Comparison of ENCODE assay signal across 9 cellular contexts in the genomic region with DNA sequence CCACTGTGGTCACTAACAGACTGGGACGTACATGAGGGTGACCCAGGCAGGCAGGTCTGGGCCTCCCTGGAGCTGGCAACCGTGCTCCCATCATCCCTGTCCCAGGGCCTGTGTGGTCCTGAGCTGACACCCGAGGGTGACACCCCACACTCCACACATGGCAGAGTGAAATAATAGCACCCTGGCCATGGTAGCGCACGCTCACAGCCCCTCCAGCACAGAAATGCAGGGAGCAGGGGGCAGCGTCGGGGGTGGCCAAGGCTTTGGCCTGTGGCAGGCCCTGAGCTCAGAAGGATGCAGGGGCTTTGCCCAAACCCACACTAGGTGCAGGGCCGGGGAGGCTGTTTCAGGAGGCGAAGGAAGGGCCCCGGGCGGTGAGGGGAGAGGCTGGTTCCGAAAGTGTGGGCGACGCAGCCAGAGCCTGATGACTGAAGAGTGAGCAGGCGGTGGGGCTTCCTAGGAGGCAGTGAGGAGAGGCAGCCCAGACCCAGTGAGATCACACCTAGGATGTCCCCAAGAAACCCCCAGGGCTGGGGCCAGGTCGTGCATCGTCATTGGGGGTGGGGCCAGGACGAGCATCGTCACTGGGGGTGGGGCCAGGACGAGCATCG. TPM values are rescaled to one million over a fixed set of nuclear protein-coding genes. Genes with fewer than 3 reads are reported as not detected.
DNase-seq lines count a peak whose midpoint lies in the region; ATAC-seq, FAIRE-seq and TF ChIP-seq lines count a peak whose summit lies in the region.
"Had no signal": no experiment of that assay in that cellular context is flagged by ENCODE, and none has a peak within 500 bp of the region (broad histone marks: within the 10 kb centered on the region; RNA-seq: fewer than 3 reads in every experiment).

No MANE protein-coding gene starts in this region.

- H3K4me1 ChIP-seq in Panc1 (ENCODE audit: control insufficient read depth, insufficient read depth, low read length) (peaks cover 26% of the 10 kb centered on the region), foreskin keratinocyte (peaks cover 7% of the 10 kb centered on the region), vagina (peaks cover 7% of the 10 kb centered on the region)

- CTCF ChIA-PET in Panc1 (lab: Charles Lee) = interaction anchor here (0.7 to 1.1 kb wide), 2 partner anchors 13 to 24 kb away, joined by 3 to 5 read pairs; no protein-coding TSS in a partner anchor

- H3K4me3 ChIP-seq in GM06990 (replicated peaks; ENCODE audit: low read depth, low read length) (peak overlapping the region; percentile 56), Panc1 (ENCODE audit: low read depth in 2 of 2, low read length in 2 of 2) (peak overlapping the region; percentile 44 to 61), vagina (peak overlapping the region; percentile 16 to 32)

- H3K36me3 ChIP-seq in GM06990 (ENCODE audit: control insufficient read depth, insufficient read depth, low read length) (no peaks in the 10 kb centered on the region), Panc1 (ENCODE audit: control insufficient read depth, insufficient read depth, low read length) (no peaks in the 10 kb centered on the region), vagina (no peaks in the 10 kb centered on the region)

- no peaks in the 10 kb centered on the region for H3K27me3 ChIP-seq in GM06990 (replicated peaks; ENCODE audit: control insufficient read depth, insufficient read depth, low read length)
- no peaks in the 10 kb centered on the region for H3K27me3 ChIP-seq in Panc1 (ENCODE audit: control insufficient read depth, insufficient read depth, low read length)
- H3K27me3 ChIP-seq in foreskin keratinocyte = peaks cover 7% of the 10 kb centered on the region
- no peaks in the 10 kb centered on the region for H3K27me3 ChIP-seq in vagina

- H3K27ac Mint-ChIP-seq in HFFc6 = peak overlapping the region; percentile 97
- peak overlapping the region; percentile 61 for H3K27ac Mint-ChIP-seq in activated T-helper 17 cell treated with anti-CD3 and anti-CD28 coated beads, Interleukin-2, amount 50 U/mL, for 72 hours

- H3K9me3 ChIP-seq in Panc1 (ENCODE audit: control insufficient read depth, insufficient read depth, low read depth, low read length) = no peaks in the 10 kb centered on the region
- no peaks in the 10 kb centered on the region for H3K9me3 ChIP-seq in vagina

- ATAC-seq in Panc1 = peak; percentile 54
- ATAC-seq in activated T-helper 17 cell treated with anti-CD3 and anti-CD28 coated beads, Interleukin-2, amount 50 U/mL, for 72 hours (replicated peaks) = peak; percentile 95
- ATAC-seq in foreskin keratinocyte = peak; percentile 76

- FAIRE-seq in D721Med (lab: Jason Lieb, UNC) = no peak
- FAIRE-seq: endometrium had no signal

- no peaks in the 10 kb centered on the region; the same call in 1 of the 2 replicates for H3K9me3 Mint-ChIP-seq in HFFc6
- no peaks in the 10 kb centered on the region for H3K9me3 Mint-ChIP-seq in activated T-helper 17 cell treated with anti-CD3 and anti-CD28 coated beads, Interleukin-2, amount 50 U/mL, for 72 hours

- peaks cover 7% of the 10 kb centered on the region for H3K27me3 Mint-ChIP-seq in HFFc6 (ENCODE audit: insufficient read depth)
- peaks cover 11% of the 10 kb centered on the region for H3K27me3 Mint-ChIP-seq in activated T-helper 17 cell treated with anti-CD3 and anti-CD28 coated beads, Interleukin-2, amount 50 U/mL, for 72 hours

- H3K27ac ChIP-seq in Panc1 (ENCODE audit: low read length) = peak overlapping the region; percentile 88
- peak overlapping the region; percentile 76 for H3K27ac ChIP-seq in foreskin keratinocyte
- no peak overlapping the region for H3K27ac ChIP-seq in vagina

- intact Hi-C loops in Panc1 (cut with micrococcal nuclease; ENCODE audit: unreplicated experiment) = loop anchor here (5.0 kb wide), 1 partner anchor 113 kb away; no protein-coding TSS in a partner anchor
- intact Hi-C loops in posterior vena cava (cut with DNase I) = no loop called here
- intact Hi-C loops in vagina (cut with DNase I) = no loop called here

- no peaks in the 10 kb centered on the region for H3K36me3 Mint-ChIP-seq in HFFc6 (ENCODE audit: low read depth)
- H3K36me3 Mint-ChIP-seq in activated T-helper 17 cell treated with anti-CD3 and anti-CD28 coated beads, Interleukin-2, amount 50 U/mL, for 72 hours (ENCODE audit: low read depth) = no peaks in the 10 kb centered on the region

- in situ Hi-C loops in Panc1 (cut with HindIII; ENCODE audit: low pct_unique_long_range_greater_than_20kb, low sequenced_read_pairs) = no loop called here

- H3K4me3 Mint-ChIP-seq in HFFc6 = peak overlapping the region; percentile 82
- H3K4me3 Mint-ChIP-seq in activated T-helper 17 cell treated with anti-CD3 and anti-CD28 coated beads, Interleukin-2, amount 50 U/mL, for 72 hours = peak overlapping the region; percentile 71

- TF ChIP-seq POLR2A in vagina (IDR thresholded peaks at IDR 0.05) = no peak

- peaks cover 41% of the 10 kb centered on the region for H3K4me1 Mint-ChIP-seq in HFFc6 (ENCODE audit: low read depth)
- H3K4me1 Mint-ChIP-seq in activated T-helper 17 cell treated with anti-CD3 and anti-CD28 coated beads, Interleukin-2, amount 50 U/mL, for 72 hours = peaks cover 6% of the 10 kb centered on the region

- POLR2A ChIA-PET in Panc1 (lab: Charles Lee) = no interaction called here

- DNase-seq in GM06990 (ENCODE audit: extremely low read depth, insufficient read length) (peak; percentile 66), HFFc6 (peak; percentile 64), Panc1 (ENCODE audit: low read depth, low spot score) (no peak), foreskin keratinocyte (peak in 1 of 2 donors; percentile 33), posterior vena cava (ENCODE audit: low spot score) (peak; percentile 83), vagina (ENCODE audit: extremely low spot score in 2 of 2) (no peak), D721Med (ENCODE audit: insufficient read length, low spot score) (no peak)

- no peak for TF ChIP-seq CTCF in GM06990 (IDR thresholded peaks at IDR 0.05; ENCODE audit: insufficient read depth, low read length, poor library complexity, severe bottlenecking)
- no peak for TF ChIP-seq CTCF in HFFc6 (IDR thresholded peaks at IDR 0.05)
- TF ChIP-seq CTCF in Panc1 (IDR thresholded peaks at IDR 0.05) = no peak
- no peak for TF ChIP-seq CTCF in foreskin keratinocyte (conservative IDR thresholded peaks at IDR 0.05)
- TF ChIP-seq CTCF in vagina (IDR thresholded peaks at IDR 0.05) = no peak
- no peak for TF ChIP-seq CTCF in D721Med (IDR thresholded peaks at IDR 0.05; ENCODE audit: insufficient read depth, missing control alignments)

- no TSS peak for BruUV-seq in Panc1 (replicated peaks; lab: Mats Ljungman, UMichigan)

RNA-seq across cellular contexts. Expression of a gene that starts 12.9 kb away (rescaled TPM):
- not detected for total RNA-seq in HFFc6 (2021; fragmentation: NEBNext Ultra II Directional; extraction: Animal tissue kit (Norgen Biotek cat#: 25700))
- not detected for total RNA-seq in Panc1 (2021; ENCODE audit: unreplicated experiment)
- polyA plus RNA-seq in Panc1 (2012; ENCODE audit: insufficient read length) = not detected
- total RNA-seq in activated T-helper 17 cell treated with anti-CD3 and anti-CD28 coated beads, Interleukin-2, amount 50 U/mL, for 72 hours = not detected
- not detected in 2 replicates for total RNA-seq in foreskin keratinocyte
- polyA plus RNA-seq in foreskin keratinocyte = not detected in 2 replicates
- not detected for total RNA-seq in posterior vena cava
- not detected for total RNA-seq in vagina

RNA-seq across cellular contexts. Expression of a gene that starts 29.3 kb away (rescaled TPM):
- total RNA-seq in HFFc6 (2021; fragmentation: NEBNext Ultra II Directional; extraction: Animal tissue kit (Norgen Biotek cat#: 25700)) = not detected
- total RNA-seq in Panc1 (2021; ENCODE audit: unreplicated experiment) (not detected), foreskin keratinocyte (not detected in 2 replicates), posterior vena cava (not detected), vagina (not detected)
- polyA plus RNA-seq in Panc1 (2012; ENCODE audit: insufficient read length) = not detected
- not detected for total RNA-seq in activated T-helper 17 cell treated with anti-CD3 and anti-CD28 coated beads, Interleukin-2, amount 50 U/mL, for 72 hours
- polyA plus RNA-seq in foreskin keratinocyte = not detected in 2 replicates

RNA-seq across cellular contexts. Expression of a gene that starts 44.7 kb away (rescaled TPM):
- 1 to 10 TPM; 2.8 to 7.5 (median 5.3) TPM for total RNA-seq in HFFc6 (2021; fragmentation: NEBNext Ultra II Directional; extraction: Animal tissue kit (Norgen Biotek cat#: 25700))
- total RNA-seq in Panc1 (2021; ENCODE audit: unreplicated experiment) (25.8 TPM), foreskin keratinocyte (33.3 and 37.6 TPM in 2 replicates), posterior vena cava (1 to 10 TPM; 3.1 to 3.5 TPM), vagina (21.6 TPM)
- polyA plus RNA-seq in Panc1 (2012; ENCODE audit: insufficient read length) = 21.3 TPM
- total RNA-seq in activated T-helper 17 cell treated with anti-CD3 and anti-CD28 coated beads, Interleukin-2, amount 50 U/mL, for 72 hours = 1 to 10 TPM; 2.7 to 5.9 TPM
- 36.7 and 39.0 TPM in 2 replicates for polyA plus RNA-seq in foreskin keratinocyte

Comparison
In these comparisons a context has a peak if more than half of its experiments do, and no peak if none do; other contexts are left out.
1. DNase-seq: peak in GM06990 (single experiment), HFFc6 (single experiment) and posterior vena cava (single experiment); none in Panc1 (single experiment), vagina (0 of 2) and D721Med (single experiment).
2. Peak in every context shown above with its lines, with median percentiles within 50 percentile points of each other: H3K4me3 ChIP-seq and ATAC-seq.